In genomic region chr6:152351742-152352141, GRCh38 we compare ENCODE assay signal across 24 cellular contexts.
DNase-seq lines count a peak whose midpoint lies in the region; ATAC-seq and TF ChIP-seq lines count a peak whose summit lies in the region.
"Had no signal": no experiment of that assay in that cellular context is flagged by ENCODE, and none has a peak within 500 bp of the region (broad histone marks: within the 10 kb centered on the region; RNA-seq: fewer than 3 reads in every experiment).

No MANE protein-coding gene starts in this region.

- TF ChIP-seq EP300 in gastroesophageal sphincter (IDR thresholded peaks at IDR 0.05), result no peak

- H3K4me3 ChIP-seq in gastroesophageal sphincter (no peak overlapping the region), psoas muscle (no peak overlapping the region), lower leg skin (ENCODE audit: low read depth, poor library complexity, severe bottlenecking) (no peak overlapping the region)
- H3K4me3 ChIP-seq: GM12878 had no signal

- DNase-seq in left cardiac atrium, result no peak
- DNase-seq in psoas muscle, result no peak
- no peak for DNase-seq in WTC11 (ENCODE audit: low spot score)
- no peak for DNase-seq in activated CD8-positive, alpha-beta T cell treated with anti-CD3 and anti-CD28 coated beads for 36 hours
- no peak for DNase-seq in lower leg skin (ENCODE audit: low spot score in 2 of 2)
- DNase-seq: Caco-2; CD8-positive, alpha-beta T cell; NCI-H1092; NCI-H1417 treated with DMSO at 0.1 percent for 48 hours; NCI-H1694 treated with DMSO at 0.1 percent for 48 hours; NCI-H2081; NCI-H226; NCI-H510A; NCI-H69; RPMI8226; SHP77 treated with DMSO at 0.1 percent for 48 hours had no signal

- intact Hi-C loops in left cardiac atrium (cut with DNase I) (no loop called here), psoas muscle (cut with DNase I) (no loop called here), lower leg skin (cut with DNase I; ENCODE audit: low total_unique reads) (no loop called here)
- intact Hi-C loops in activated CD8-positive, alpha-beta T cell treated with anti-CD3 and anti-CD28 coated beads for 36 hours (cut with micrococcal nuclease), result no loop called here

- H3K9me3 ChIP-seq in gastroesophageal sphincter (no peaks in the 10 kb centered on the region), psoas muscle (no peaks in the 10 kb centered on the region)
- H3K9me3 ChIP-seq: Caco-2 had no signal

- no peaks in the 10 kb centered on the region for H3K27me3 Mint-ChIP-seq in WTC11 (ENCODE audit: low read depth)
- peaks cover 1% of the 10 kb centered on the region for H3K27me3 Mint-ChIP-seq in activated CD8-positive, alpha-beta T cell treated with anti-CD3 and anti-CD28 coated beads for 36 hours

- TF ChIP-seq CTCF in gastroesophageal sphincter (IDR thresholded peaks at IDR 0.05) (no peak), psoas muscle (IDR thresholded peaks at IDR 0.05) (no peak), WTC11 (IDR thresholded peaks at IDR 0.05) (no peak), lower leg skin (IDR thresholded peaks at IDR 0.05) (no peak)
- no peak for TF ChIP-seq CTCF in activated CD8-positive, alpha-beta T cell treated with anti-CD3 and anti-CD28 coated beads for 36 hours (IDR thresholded peaks at IDR 0.05)

- WGBS in gastroesophageal sphincter (ENCODE audit: low coverage in 1 of 2), 2 donors, result 63 to 77% methylated on average over 5 of the region's 5 CpGs
- 37 to 55% (median 43%) methylated on average over 5 of the region's 5 CpGs for WGBS in psoas muscle, 3 donors
- WGBS in lower leg skin, 2 donors, result 77 to 81% methylated on average over 5 of the region's 5 CpGs

- H3K27me3 ChIP-seq in gastroesophageal sphincter (no peaks in the 10 kb centered on the region), psoas muscle (ENCODE audit: insufficient read depth in 3 of 3, low read length in 2 of 3) (no peaks in the 10 kb centered on the region)

- H3K27ac ChIP-seq in gastroesophageal sphincter (peak overlapping the region; percentile 18 to 50 (median 30)), psoas muscle (peak overlapping the region; percentile 76)
- H3K27ac ChIP-seq: C4-2B, HL-60, KMS-11 had no signal

- no peaks in the 10 kb centered on the region for H3K4me1 Mint-ChIP-seq in WTC11
- peaks cover 2% of the 10 kb centered on the region for H3K4me1 Mint-ChIP-seq in activated CD8-positive, alpha-beta T cell treated with anti-CD3 and anti-CD28 coated beads for 36 hours (ENCODE audit: low read depth)
- H3K4me1 Mint-ChIP-seq: B cell, IgD-negative memory B cell had no signal

- H3K4me1 ChIP-seq in gastroesophageal sphincter (peaks cover 0 to 31% (median 4%) of the 10 kb centered on the region in 3 donors), psoas muscle (peaks cover 15% of the 10 kb centered on the region)

- H3K36me3 ChIP-seq in gastroesophageal sphincter, result peaks cover 10 to 71% of the 10 kb centered on the region in 2 donors
- H3K36me3 ChIP-seq in psoas muscle (ENCODE audit: insufficient read depth in 1 of 2, low read depth in 1 of 2), result peaks cover 4 to 90% of the 10 kb centered on the region in 2 donors

- CTCF ChIA-PET in WTC11 (lab: Charles Lee), result interaction anchor here (1.3 kb wide), 1 partner anchor 13 kb away, joined by 8 read pairs; no protein-coding TSS in a partner anchor
- CTCF ChIA-PET in activated CD8-positive, alpha-beta T cell treated with anti-CD3 and anti-CD28 coated beads for 36 hours (lab: Charles Lee), result interaction anchor here (1.3 to 2.8 kb wide), 3 partner anchors 13 to 59 kb away, joined by 3 to 25 read pairs (median 4); no protein-coding TSS in a partner anchor

- ATAC-seq in gastroesophageal sphincter, result no peak
- ATAC-seq in left cardiac atrium, result peak; percentile 61 to 64
- peak; percentile 66 to 87 (median 80) for ATAC-seq in psoas muscle
- no peak for ATAC-seq in WTC11
- ATAC-seq in activated CD8-positive, alpha-beta T cell treated with anti-CD3 and anti-CD28 coated beads for 36 hours, result no peak
- ATAC-seq in GM18505 (IDR thresholded peaks at IDR 0.05; ENCODE audit: unreplicated experiment), result no peak
- ATAC-seq: CD8-positive, alpha-beta T cell; GM12878 had no signal

- no peak overlapping the region for H3K27ac Mint-ChIP-seq in WTC11
- H3K27ac Mint-ChIP-seq in activated CD8-positive, alpha-beta T cell treated with anti-CD3 and anti-CD28 coated beads for 36 hours, result no peak overlapping the region
- H3K27ac Mint-ChIP-seq: B cell; CD8-positive, alpha-beta T cell; IgD-negative memory B cell had no signal

- H3K36me3 Mint-ChIP-seq in WTC11, result no peaks in the 10 kb centered on the region
- H3K36me3 Mint-ChIP-seq in activated CD8-positive, alpha-beta T cell treated with anti-CD3 and anti-CD28 coated beads for 36 hours (ENCODE audit: low read depth), result no peaks in the 10 kb centered on the region
- H3K36me3 Mint-ChIP-seq: CD8-positive, alpha-beta T cell; IgD-negative memory B cell had no signal

- TF ChIP-seq POLR2A in gastroesophageal sphincter (IDR thresholded peaks at IDR 0.05) (no peak), GM18505 (IDR thresholded peaks at IDR 0.05; ENCODE audit: borderline replicate concordance, extremely low read depth, insufficient read depth, insufficient read length) (no peak), lower leg skin (IDR thresholded peaks at IDR 0.05) (no peak)

- H3K9me3 Mint-ChIP-seq in WTC11, result peaks cover 5% of the 10 kb centered on the region
- H3K9me3 Mint-ChIP-seq in activated CD8-positive, alpha-beta T cell treated with anti-CD3 and anti-CD28 coated beads for 36 hours, result no peaks in the 10 kb centered on the region
- H3K9me3 Mint-ChIP-seq: CD8-positive, alpha-beta T cell; IgD-negative memory B cell had no signal

- POLR2A ChIA-PET in WTC11 (lab: Charles Lee), result no interaction called here
- POLR2A ChIA-PET in activated CD8-positive, alpha-beta T cell treated with anti-CD3 and anti-CD28 coated beads for 36 hours (lab: Charles Lee), result no interaction called here

- H3K4me3 Mint-ChIP-seq in WTC11, result no peak overlapping the region
- no peak overlapping the region for H3K4me3 Mint-ChIP-seq in activated CD8-positive, alpha-beta T cell treated with anti-CD3 and anti-CD28 coated beads for 36 hours
- H3K4me3 Mint-ChIP-seq: B cell; CD8-positive, alpha-beta T cell; IgD-negative memory B cell had no signal

TF ChIP-seq in WTC11, 78 proteins besides CTCF, POLR2A, EP300 and RAD21 (continues in another document):
- TF ChIP-seq NR3C1 (CRISPR knock-in tag; conservative IDR thresholded peaks at IDR 0.05; ENCODE audit: low read depth) (no peak), NR2C2 (CRISPR knock-in tag; IDR thresholded peaks at IDR 0.05) (no peak), ZNF138 (CRISPR knock-in tag; conservative IDR thresholded peaks at IDR 0.05) (no peak), PRDM15 (CRISPR knock-in tag; IDR thresholded peaks at IDR 0.05) (no peak), ZNF532 (CRISPR knock-in tag; IDR thresholded peaks at IDR 0.05; ENCODE audit: borderline replicate concordance) (no peak), GTF2I (CRISPR knock-in tag; conservative IDR thresholded peaks at IDR 0.05) (no peak)

Comparison
In these comparisons a context has a peak if more than half of its experiments do, and no peak if none do; other contexts are left out.
1. ATAC-seq: peak in left cardiac atrium (2 of 2) and psoas muscle (4 of 4); none in gastroesophageal sphincter (single experiment), WTC11 (single experiment), activated CD8-positive, alpha-beta T cell treated with anti-CD3 and anti-CD28 coated beads for 36 hours (single experiment) and GM18505 (single experiment).